In the genomic region with DNA sequence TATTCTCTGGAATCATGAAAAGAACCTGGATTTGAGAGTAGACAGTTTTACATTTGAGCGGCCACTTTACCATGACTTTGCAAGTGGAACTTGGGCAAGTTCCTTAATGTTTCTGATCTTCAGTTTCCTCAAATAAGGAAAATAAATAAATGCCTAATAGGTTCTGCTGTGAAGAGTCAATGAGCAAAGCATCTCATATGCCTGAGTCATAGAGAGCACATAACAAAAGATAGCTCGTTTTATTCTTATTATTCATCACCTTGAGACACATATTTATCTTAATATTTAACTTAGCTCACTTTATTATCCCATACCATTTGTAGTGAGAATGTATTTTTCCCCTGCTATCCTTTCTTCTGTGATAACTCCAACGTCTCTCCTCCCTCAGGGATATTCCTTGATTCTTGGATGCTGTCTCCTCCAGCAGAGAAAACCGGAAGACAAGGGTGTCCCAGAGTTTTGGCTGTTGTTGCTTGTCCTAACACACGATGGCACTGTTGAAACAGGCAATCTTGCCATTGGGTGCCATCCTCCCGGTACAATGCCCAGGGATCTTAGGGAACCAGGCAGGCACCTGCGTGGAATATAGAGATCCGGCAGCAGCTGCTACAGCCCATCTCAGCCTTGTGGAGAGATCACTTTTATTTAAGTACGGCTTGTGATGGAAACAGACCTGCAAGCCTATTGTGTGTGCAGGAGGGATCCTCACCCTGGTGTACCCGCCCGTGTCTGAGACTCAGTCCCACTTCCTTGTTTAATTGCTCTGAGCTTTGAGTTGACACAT, we compare ENCODE assay signal across 8 cellular contexts. TPM values are rescaled to one million over a fixed set of nuclear protein-coding genes. Genes with fewer than 3 reads are reported as not detected.
DNase-seq lines count a peak whose midpoint lies in the region; ATAC-seq and TF ChIP-seq lines count a peak whose summit lies in the region.

No MANE protein-coding gene starts in this region.

- ATAC-seq in GM19043 (IDR thresholded peaks at IDR 0.05; ENCODE audit: low read depth, unreplicated experiment) (peak; percentile 71), HG02970 (IDR thresholded peaks at IDR 0.05; ENCODE audit: low FRiP score, unreplicated experiment) (no peak)

- H3K9me3 ChIP-seq in SK-N-MC (ENCODE audit: low read depth, low read length): no peaks in the 10 kb centered on the region

- CTCF ChIA-PET in MCF 10A (lab: Yijun Ruan, JAX): interaction anchor here (0.5 to 7.4 kb wide), 65 partner anchors 9 to 1946 kb away, joined by 3 to 109 read pairs (median 4); partner anchors contain the start of genes SV2B and VPS33B

- H3K27ac ChIP-seq in SK-N-MC: no peak overlapping the region

- H3K36me3 Mint-ChIP-seq in MCF 10A (ENCODE audit: insufficient read depth, unreplicated experiment): peaks cover 4% of the 10 kb centered on the region

- no peaks in the 10 kb centered on the region for H3K36me3 ChIP-seq in SK-N-MC (ENCODE audit: insufficient read depth, low read length)

- TF ChIP-seq CTCF in MCF 10A (IDR thresholded peaks at IDR 0.05; ENCODE audit: unreplicated experiment): peak; percentile 78

- peak overlapping the region; percentile 36; the same call in 1 of the 2 replicates for H3K4me3 ChIP-seq in SK-N-MC

- no peaks in the 10 kb centered on the region for H3K4me1 Mint-ChIP-seq in MCF 10A (ENCODE audit: insufficient read depth, unreplicated experiment)

- peaks cover 59% of the 10 kb centered on the region for H3K27me3 Mint-ChIP-seq in MCF 10A (ENCODE audit: insufficient read depth, unreplicated experiment)

- no peak overlapping the region for H3K4me3 Mint-ChIP-seq in MCF 10A (ENCODE audit: unreplicated experiment)

- H3K9ac ChIP-seq in SK-N-MC (ENCODE audit: insufficient read length): no peak overlapping the region

- DNase-seq in AML-193 (lab: John Stamatoyannopoulos, UW) (peak; percentile 58 to 73), NCI-H1105 (lab: John Stamatoyannopoulos, UW) (peak; percentile 51), SK-N-MC (ENCODE audit: low read depth, low spot score) (no peak), MCF 10A (ENCODE audit: unreplicated experiment) (peak; percentile 86), iPS DF 4.7 (ENCODE audit: extremely low read depth, low spot score) (peak; percentile 64)
- DNase-seq in stimulated activated CD4-positive, alpha-beta T cell treated with anti-CD3 and anti-CD28 coated beads, Interleukin-12 subunit alpha, Interleukin-12 subunit beta, amount 100 ng/mL, for 48 hours (ENCODE audit: low read depth in 2 of 3, low spot score in 1 of 3): peak; percentile 4 to 45 (median 22)

- POLR2A ChIA-PET in MCF 10A (lab: Yijun Ruan, JAX): interaction anchor here (0.9 to 2.3 kb wide), 5 partner anchors 11 to 217 kb away, joined by 3 to 22 read pairs (median 4); no protein-coding TSS in a partner anchor

- intact Hi-C loops in MCF 10A (cut with micrococcal nuclease): loop anchor here (1.0 to 2.0 kb wide), 4 partner anchors 87 to 467 kb away; no protein-coding TSS in a partner anchor

- BruUV-seq in MCF 10A (replicated peaks; lab: Mats Ljungman, UMichigan): no TSS peak

- H3K9me3 Mint-ChIP-seq in MCF 10A (ENCODE audit: unreplicated experiment): no peaks in the 10 kb centered on the region

- no peak overlapping the region for H3K27ac Mint-ChIP-seq in MCF 10A (ENCODE audit: low read depth, unreplicated experiment)

RNA-seq across cellular contexts. Expression of gene VPS33B, which starts 33.3 kb away (rescaled TPM):
- 11.7 and 12.6 TPM in 2 replicates for total RNA-seq in MCF 10A (2022)

RNA-seq across cellular contexts. Expression of gene SV2B, which starts 44.3 kb away (rescaled TPM):
- 0.44 and 0.96 TPM in 2 replicates for total RNA-seq in MCF 10A (2022)
